ENCODE assay signal across 8 cellular contexts in genomic region chr6:137799950-137800568, GRCh38.
DNase-seq lines count a peak whose midpoint lies in the region; ATAC-seq and TF ChIP-seq lines count a peak whose summit lies in the region.

No MANE protein-coding gene starts in this region.

- no peak overlapping the region for H2BK15ac ChIP-seq in H9 (ENCODE audit: low read depth, low read length)

- H3K9me3 ChIP-seq in H9 (ENCODE audit: control insufficient read depth, low read depth, low read length), result no peaks in the 10 kb centered on the region
- H3K9me3 ChIP-seq in OCI-LY3 (ENCODE audit: insufficient read depth, low read length), result no peaks in the 10 kb centered on the region
- no peaks in the 10 kb centered on the region for H3K9me3 ChIP-seq in heart left ventricle
- H3K9me3 ChIP-seq in smooth muscle cell (replicated peaks; ENCODE audit: low read depth), result no peaks in the 10 kb centered on the region

- no peaks in the 10 kb centered on the region for H3K9me3 Mint-ChIP-seq in H9

- no peak overlapping the region for H2AK5ac ChIP-seq in H9 (ENCODE audit: insufficient read length, low read length)

- peak; percentile 79 for TF ChIP-seq CTCF in H9 (conservative IDR thresholded peaks at IDR 0.05)
- peak; percentile 70 for TF ChIP-seq CTCF in OCI-LY3 (IDR thresholded peaks at IDR 0.05; ENCODE audit: low read depth, low read length)
- TF ChIP-seq CTCF in heart left ventricle (IDR thresholded peaks at IDR 0.05), result peak; percentile 19 to 66 (median 54)
- peak; percentile 47 for TF ChIP-seq CTCF in smooth muscle cell (IDR thresholded peaks at IDR 0.05; ENCODE audit: borderline replicate concordance, insufficient read depth, poor library complexity, severe bottlenecking)

- H4K91ac ChIP-seq in H9 (ENCODE audit: insufficient read length, low read depth, low read length), result no peak overlapping the region

- H3K4me3 Mint-ChIP-seq in H9, result no peak overlapping the region

- H4K5ac ChIP-seq in H9 (ENCODE audit: insufficient read length, low read depth, low read length), result no peak overlapping the region

- H3K4ac ChIP-seq in H9 (ENCODE audit: low read depth, low read length), result no peak overlapping the region

- H2BK12ac ChIP-seq in H9 (ENCODE audit: insufficient read length, low read depth, low read length), result no peak overlapping the region

- H3K4me2 ChIP-seq in H9 (ENCODE audit: insufficient read depth, insufficient read length, low read length), result no peak overlapping the region
- peak overlapping the region; percentile 51 for H3K4me2 ChIP-seq in OCI-LY3 (ENCODE audit: low read length)
- no peak overlapping the region for H3K4me2 ChIP-seq in smooth muscle cell

- H3K36me3 ChIP-seq in OCI-LY3 (replicated peaks; ENCODE audit: low read depth, low read length), result no peaks in the 10 kb centered on the region
- H3K36me3 ChIP-seq in heart left ventricle, result no peaks in the 10 kb centered on the region
- H3K36me3 ChIP-seq in smooth muscle cell (ENCODE audit: low read depth), result no peaks in the 10 kb centered on the region

- H3K56ac ChIP-seq in H9 (ENCODE audit: insufficient read length, low read depth, low read length), result no peak overlapping the region

- intact Hi-C loops in heart left ventricle (cut with DNase I), result loop anchor here in 9 of 10 donors (5.0 to 10.0 kb wide), 7 partner anchors 65 to 147 kb away; partner anchors contain the start of gene TNFAIP3 (in 5 of the 9)

- H3K4me1 ChIP-seq in H9 (ENCODE audit: insufficient read depth, low read length), result no peaks in the 10 kb centered on the region
- H3K4me1 ChIP-seq in OCI-LY3 (ENCODE audit: low read length), result peaks cover 47% of the 10 kb centered on the region
- H3K4me1 ChIP-seq in heart left ventricle, result peaks cover 0 to 24% (median under 1%) of the 10 kb centered on the region in 12 donors
- H3K4me1 ChIP-seq in smooth muscle cell (ENCODE audit: low read depth), result no peaks in the 10 kb centered on the region

- no peak overlapping the region for H4K8ac ChIP-seq in H9 (replicated peaks; ENCODE audit: insufficient read length, low read depth, low read length)

- no peak overlapping the region for H2BK5ac ChIP-seq in H9 (ENCODE audit: insufficient read length, low read length)

- H2BK20ac ChIP-seq in H9 (ENCODE audit: low read depth, low read length, poor library complexity, severe bottlenecking), result no peak overlapping the region

- no peak overlapping the region for H2BK120ac ChIP-seq in H9 (ENCODE audit: low read depth, low read length, poor library complexity, severe bottlenecking)

- no peak overlapping the region for H3K27ac Mint-ChIP-seq in H9

- H3K27me3 ChIP-seq in H9 (ENCODE audit: insufficient read depth, low read length) (no peaks in the 10 kb centered on the region), OCI-LY3 (ENCODE audit: low read depth, low read length) (no peaks in the 10 kb centered on the region), heart left ventricle (no peaks in the 10 kb centered on the region), smooth muscle cell (ENCODE audit: low read depth) (no peaks in the 10 kb centered on the region)

- no peaks in the 10 kb centered on the region for H3K79me1 ChIP-seq in H9 (ENCODE audit: insufficient read depth, low read depth, low read length, poor library complexity, severe bottlenecking)

- no peak overlapping the region for H3K14ac ChIP-seq in H9 (ENCODE audit: insufficient read depth, low read length)

- H3K27ac ChIP-seq in H9 (ENCODE audit: insufficient read length, low read depth, low read length), result no peak overlapping the region
- peak overlapping the region; percentile 27 for H3K27ac ChIP-seq in OCI-LY3 (ENCODE audit: low read length)
- H3K27ac ChIP-seq in heart left ventricle, result no peak overlapping the region
- no peak overlapping the region for H3K27ac ChIP-seq in smooth muscle cell (ENCODE audit: low read depth)

- H3K27me3 Mint-ChIP-seq in H9 (ENCODE audit: low read depth), result no peaks in the 10 kb centered on the region

- H3K4me1 Mint-ChIP-seq in H9, result peaks cover 0 to 2% of the 10 kb centered on the region in 2 experiments

- H3K36me3 Mint-ChIP-seq in H9 (ENCODE audit: insufficient read depth in 1 of 3, low read depth in 3 of 3), result no peaks in the 10 kb centered on the region

- H2AFZ ChIP-seq in H9 (ENCODE audit: low read length), result no peak overlapping the region
- H2AFZ ChIP-seq in OCI-LY3 (ENCODE audit: low read depth, low read length), result peak overlapping the region; percentile 61
- H2AFZ ChIP-seq in smooth muscle cell (ENCODE audit: low read depth), result no peak overlapping the region

- ATAC-seq in heart left ventricle (peak in 3 of 4 donors; percentile 42 to 54 (median 46)), HG02642 (IDR thresholded peaks at IDR 0.05; ENCODE audit: poor library complexity, unreplicated experiment) (no peak), GM21360 (IDR thresholded peaks at IDR 0.05; ENCODE audit: unreplicated experiment) (no peak)

- H4K20me1 ChIP-seq in H9 (ENCODE audit: control insufficient read depth, insufficient read depth, insufficient read length), result no peaks in the 10 kb centered on the region
- H4K20me1 ChIP-seq in OCI-LY3 (ENCODE audit: insufficient read depth, low read length), result no peaks in the 10 kb centered on the region
- H4K20me1 ChIP-seq in smooth muscle cell (ENCODE audit: low read depth), result no peaks in the 10 kb centered on the region

- H3K9ac ChIP-seq in H9 (ENCODE audit: extremely low read depth, insufficient read length, low read length) (no peak overlapping the region), OCI-LY3 (ENCODE audit: low read length) (peak overlapping the region; percentile 7; the same call in 1 of the 2 replicates), smooth muscle cell (ENCODE audit: low read depth) (no peak overlapping the region)

- DNase-seq in GF-D8 (lab: John Stamatoyannopoulos, UW), result peak; percentile 26
- peak; percentile 39 for DNase-seq in H9
- DNase-seq in activated naive CD4-positive, alpha-beta T cell treated with Interleukin-2 at 50 U/mL for 16 hours, result peak; percentile 52
- DNase-seq in heart left ventricle, result peak in 3 of 5 donors; percentile 29 to 48 (median 48)
- DNase-seq in smooth muscle cell (lab: John Stamatoyannopoulos, UW; ENCODE audit: unreplicated experiment), result no peak

- H3T11ph ChIP-seq in H9 (ENCODE audit: low read length), result no peak overlapping the region

- no CpG with 5 or more reads among the region's 3 CpGs for WGBS in H9 (ENCODE audit: extremely low coverage, insufficient read length, low lambda C conversion rate)
- WGBS in heart left ventricle, 4 donors, result 83 to 99% (median 95%) methylated on average over 3 of the region's 3 CpGs
- WGBS in smooth muscle cell (ENCODE audit: low lambda C conversion rate), result 90% methylated on average over 3 of the region's 3 CpGs

- no peaks in the 10 kb centered on the region for H3F3A ChIP-seq in smooth muscle cell (ENCODE audit: low read depth)

- no peak overlapping the region for H3K18ac ChIP-seq in H9 (ENCODE audit: insufficient read length, low read depth, low read length)

- TF ChIP-seq POLR2A in heart left ventricle (IDR thresholded peaks at IDR 0.05), result no peak

- H3K4me3 ChIP-seq in OCI-LY3 (ENCODE audit: low read length) (no peak overlapping the region), heart left ventricle (no peak overlapping the region), smooth muscle cell (no peak overlapping the region)

- no peaks in the 10 kb centered on the region for H3K79me2 ChIP-seq in H9 (ENCODE audit: insufficient read depth, low read length)
- 0 out of 2 replicates have a peak, but pooled peaks cover 3% of the 10 kb centered on the region for H3K79me2 ChIP-seq in OCI-LY3 (ENCODE audit: low read length)
- no peaks in the 10 kb centered on the region for H3K79me2 ChIP-seq in smooth muscle cell (ENCODE audit: low read depth)

- no peak overlapping the region for H3K23ac ChIP-seq in H9 (ENCODE audit: insufficient read length, low read depth, low read length)

- no peaks in the 10 kb centered on the region for H3K23me2 ChIP-seq in H9 (ENCODE audit: insufficient read length, low read depth, low read length, poor library complexity, severe bottlenecking)

Comparison
In these comparisons a context has a peak if more than half of its experiments do, and no peak if none do; other contexts are left out.
1. ATAC-seq: peak in heart left ventricle (3 of 4); none in HG02642 (single experiment) and GM21360 (single experiment).
2. Peak in every context shown above with its lines, with median percentiles within 50 percentile points of each other: CTCF ChIP-seq.